In genomic region chr20:17827759-17828559, GRCh38 we compare ENCODE assay signal across 1 cellular context.
TF ChIP-seq lines count a peak whose summit lies in the region.

No MANE protein-coding gene starts in this region.

TF ChIP-seq in HepG2, 621 proteins besides CTCF, POLR2A, EP300 and RAD21 (continued from another document and continues in another):
- TF ChIP-seq, protein P1, sequence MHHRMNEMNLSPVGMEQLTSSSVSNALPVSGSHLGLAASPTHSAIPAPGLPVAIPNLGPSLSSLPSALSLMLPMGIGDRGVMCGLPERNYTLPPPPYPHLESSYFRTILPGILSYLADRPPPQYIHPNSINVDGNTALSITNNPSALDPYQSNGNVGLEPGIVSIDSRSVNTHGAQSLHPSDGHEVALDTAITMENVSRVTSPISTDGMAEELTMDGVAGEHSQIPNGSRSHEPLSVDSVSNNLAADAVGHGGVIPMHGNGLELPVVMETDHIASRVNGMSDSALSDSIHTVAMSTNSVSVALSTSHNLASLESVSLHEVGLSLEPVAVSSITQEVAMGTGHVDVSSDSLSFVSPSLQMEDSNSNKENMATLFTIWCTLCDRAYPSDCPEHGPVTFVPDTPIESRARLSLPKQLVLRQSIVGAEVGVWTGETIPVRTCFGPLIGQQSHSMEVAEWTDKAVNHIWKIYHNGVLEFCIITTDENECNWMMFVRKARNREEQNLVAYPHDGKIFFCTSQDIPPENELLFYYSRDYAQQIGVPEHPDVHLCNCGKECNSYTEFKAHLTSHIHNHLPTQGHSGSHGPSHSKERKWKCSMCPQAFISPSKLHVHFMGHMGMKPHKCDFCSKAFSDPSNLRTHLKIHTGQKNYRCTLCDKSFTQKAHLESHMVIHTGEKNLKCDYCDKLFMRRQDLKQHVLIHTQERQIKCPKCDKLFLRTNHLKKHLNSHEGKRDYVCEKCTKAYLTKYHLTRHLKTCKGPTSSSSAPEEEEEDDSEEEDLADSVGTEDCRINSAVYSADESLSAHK (CRISPR knock-in tag; IDR thresholded peaks at IDR 0.05; ENCODE audit: borderline replicate concordance): no peak
- TF ChIP-seq KLF13 (CRISPR knock-in tag; IDR thresholded peaks at IDR 0.05): no peak
- 0 out of 2 replicates have a peak, but pooled peaks have one; percentile 17 for TF ChIP-seq NFIB (CRISPR knock-in tag; IDR thresholded peaks at IDR 0.05; ENCODE audit: borderline replicate concordance)
- peak; percentile 87; the same call in 1 of the 2 replicates for TF ChIP-seq EED (CRISPR knock-in tag; IDR thresholded peaks at IDR 0.05)
- TF ChIP-seq MYPOP (CRISPR knock-in tag; IDR thresholded peaks at IDR 0.05): no peak
- no peak for TF ChIP-seq SMARCE1 (IDR thresholded peaks at IDR 0.05; ENCODE audit: borderline replicate concordance)
- TF ChIP-seq ZNF207 (IDR thresholded peaks at IDR 0.05; ENCODE audit: borderline replicate concordance): no peak
- TF ChIP-seq, protein P2, sequence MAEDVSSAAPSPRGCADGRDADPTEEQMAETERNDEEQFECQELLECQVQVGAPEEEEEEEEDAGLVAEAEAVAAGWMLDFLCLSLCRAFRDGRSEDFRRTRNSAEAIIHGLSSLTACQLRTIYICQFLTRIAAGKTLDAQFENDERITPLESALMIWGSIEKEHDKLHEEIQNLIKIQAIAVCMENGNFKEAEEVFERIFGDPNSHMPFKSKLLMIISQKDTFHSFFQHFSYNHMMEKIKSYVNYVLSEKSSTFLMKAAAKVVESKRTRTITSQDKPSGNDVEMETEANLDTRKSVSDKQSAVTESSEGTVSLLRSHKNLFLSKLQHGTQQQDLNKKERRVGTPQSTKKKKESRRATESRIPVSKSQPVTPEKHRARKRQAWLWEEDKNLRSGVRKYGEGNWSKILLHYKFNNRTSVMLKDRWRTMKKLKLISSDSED (CRISPR knock-in tag; IDR thresholded peaks at IDR 0.05): no peak
- TF ChIP-seq SIX4 (CRISPR knock-in tag; IDR thresholded peaks at IDR 0.05): no peak
- TF ChIP-seq, protein P3, sequence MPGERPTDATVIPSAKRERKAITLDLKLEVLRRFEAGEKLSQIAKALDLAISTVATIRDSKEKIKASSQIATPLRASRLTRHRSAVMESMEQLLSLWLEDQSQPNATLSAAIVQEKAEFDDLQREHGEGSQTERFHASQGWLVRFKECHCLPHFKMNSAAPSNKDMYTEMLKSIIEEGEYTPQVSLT (CRISPR knock-in tag; IDR thresholded peaks at IDR 0.05; ENCODE audit: borderline replicate concordance, low read depth): no peak
- TF ChIP-seq ZNF251 (CRISPR knock-in tag; IDR thresholded peaks at IDR 0.05): no peak
- peak; percentile 83 for TF ChIP-seq ZNF331 (CRISPR knock-in tag; IDR thresholded peaks at IDR 0.05)
- TF ChIP-seq HMGXB4 (CRISPR knock-in tag; IDR thresholded peaks at IDR 0.05; ENCODE audit: borderline replicate concordance in 1 of 2, low read depth in 1 of 2): no peak
- peak; percentile 74 for TF ChIP-seq GATAD2A (CRISPR knock-in tag; IDR thresholded peaks at IDR 0.05)
- TF ChIP-seq ZNF672 (CRISPR knock-in tag; IDR thresholded peaks at IDR 0.05): no peak
- no peak for TF ChIP-seq ZNF30 (CRISPR knock-in tag; IDR thresholded peaks at IDR 0.05)
- no peak for TF ChIP-seq ZNF44 (CRISPR knock-in tag; IDR thresholded peaks at IDR 0.05)
- TF ChIP-seq, protein P4, sequence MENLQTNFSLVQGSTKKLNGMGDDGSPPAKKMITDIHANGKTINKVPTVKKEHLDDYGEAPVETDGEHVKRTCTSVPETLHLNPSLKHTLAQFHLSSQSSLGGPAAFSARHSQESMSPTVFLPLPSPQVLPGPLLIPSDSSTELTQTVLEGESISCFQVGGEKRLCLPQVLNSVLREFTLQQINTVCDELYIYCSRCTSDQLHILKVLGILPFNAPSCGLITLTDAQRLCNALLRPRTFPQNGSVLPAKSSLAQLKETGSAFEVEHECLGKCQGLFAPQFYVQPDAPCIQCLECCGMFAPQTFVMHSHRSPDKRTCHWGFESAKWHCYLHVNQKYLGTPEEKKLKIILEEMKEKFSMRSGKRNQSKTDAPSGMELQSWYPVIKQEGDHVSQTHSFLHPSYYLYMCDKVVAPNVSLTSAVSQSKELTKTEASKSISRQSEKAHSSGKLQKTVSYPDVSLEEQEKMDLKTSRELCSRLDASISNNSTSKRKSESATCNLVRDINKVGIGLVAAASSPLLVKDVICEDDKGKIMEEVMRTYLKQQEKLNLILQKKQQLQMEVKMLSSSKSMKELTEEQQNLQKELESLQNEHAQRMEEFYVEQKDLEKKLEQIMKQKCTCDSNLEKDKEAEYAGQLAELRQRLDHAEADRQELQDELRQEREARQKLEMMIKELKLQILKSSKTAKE (CRISPR knock-in tag; IDR thresholded peaks at IDR 0.05; ENCODE audit: borderline replicate concordance): peak; percentile 86
- no peak for TF ChIP-seq ZBTB43 (CRISPR knock-in tag; conservative IDR thresholded peaks at IDR 0.05)
- TF ChIP-seq NPAS2 (CRISPR knock-in tag; IDR thresholded peaks at IDR 0.05; ENCODE audit: borderline replicate concordance): no peak
- peak; percentile 41; the same call in 1 of the 2 replicates for TF ChIP-seq MIER3 (CRISPR knock-in tag; IDR thresholded peaks at IDR 0.05; ENCODE audit: borderline replicate concordance)
- TF ChIP-seq RCOR2 (CRISPR knock-in tag; IDR thresholded peaks at IDR 0.05): peak; percentile 73; the same call in 1 of the 2 replicates
- TF ChIP-seq BRD4 (CRISPR knock-in tag; IDR thresholded peaks at IDR 0.05): 0 out of 2 replicates have a peak, but pooled peaks have one; percentile 65
- peak; percentile 78 for TF ChIP-seq GFI1 (CRISPR knock-in tag; IDR thresholded peaks at IDR 0.05; ENCODE audit: borderline replicate concordance)
- peak; percentile 37; the same call in 1 of the 3 replicates for TF ChIP-seq MXI1 (IDR thresholded peaks at IDR 0.05; ENCODE audit: borderline replicate concordance, low read depth, low read length)
- no peak for TF ChIP-seq ZNF501 (CRISPR knock-in tag; IDR thresholded peaks at IDR 0.05)
- TF ChIP-seq KDM5B (CRISPR knock-in tag; IDR thresholded peaks at IDR 0.05; ENCODE audit: borderline replicate concordance): no peak
- TF ChIP-seq NR1H2 (CRISPR knock-in tag; IDR thresholded peaks at IDR 0.05; ENCODE audit: borderline replicate concordance, low read depth): no peak
- no peak for TF ChIP-seq MIER2 (CRISPR knock-in tag; IDR thresholded peaks at IDR 0.05)
- no peak for TF ChIP-seq ZNF407 (CRISPR knock-in tag; IDR thresholded peaks at IDR 0.05; ENCODE audit: not compliant biosample characterization)
- TF ChIP-seq, protein P5, sequence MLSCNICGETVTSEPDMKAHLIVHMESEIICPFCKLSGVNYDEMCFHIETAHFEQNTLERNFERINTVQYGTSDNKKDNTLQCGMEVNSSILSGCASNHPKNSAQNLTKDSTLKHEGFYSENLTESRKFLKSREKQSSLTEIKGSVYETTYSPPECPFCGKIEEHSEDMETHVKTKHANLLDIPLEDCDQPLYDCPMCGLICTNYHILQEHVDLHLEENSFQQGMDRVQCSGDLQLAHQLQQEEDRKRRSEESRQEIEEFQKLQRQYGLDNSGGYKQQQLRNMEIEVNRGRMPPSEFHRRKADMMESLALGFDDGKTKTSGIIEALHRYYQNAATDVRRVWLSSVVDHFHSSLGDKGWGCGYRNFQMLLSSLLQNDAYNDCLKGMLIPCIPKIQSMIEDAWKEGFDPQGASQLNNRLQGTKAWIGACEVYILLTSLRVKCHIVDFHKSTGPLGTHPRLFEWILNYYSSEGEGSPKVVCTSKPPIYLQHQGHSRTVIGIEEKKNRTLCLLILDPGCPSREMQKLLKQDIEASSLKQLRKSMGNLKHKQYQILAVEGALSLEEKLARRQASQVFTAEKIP (CRISPR knock-in tag; IDR thresholded peaks at IDR 0.05; ENCODE audit: borderline replicate concordance): no peak
- 0 out of 2 replicates have a peak, but pooled peaks have one; percentile 44 for TF ChIP-seq YEATS4 (CRISPR knock-in tag; IDR thresholded peaks at IDR 0.05; ENCODE audit: borderline replicate concordance)
- TF ChIP-seq SNAI1 (CRISPR knock-in tag; IDR thresholded peaks at IDR 0.05; ENCODE audit: borderline replicate concordance): no peak
- TF ChIP-seq SOX6 (IDR thresholded peaks at IDR 0.05): no peak
- TF ChIP-seq SOX6 (CRISPR knock-in tag; IDR thresholded peaks at IDR 0.05): peak; percentile 83
- no peak for TF ChIP-seq ARHGAP35 (CRISPR knock-in tag; IDR thresholded peaks at IDR 0.05; ENCODE audit: borderline replicate concordance)
- no peak for TF ChIP-seq HNRNPLL (IDR thresholded peaks at IDR 0.05; ENCODE audit: low read depth, low read length, poor library complexity, severe bottlenecking)
- TF ChIP-seq ZFX (CRISPR knock-in tag; IDR thresholded peaks at IDR 0.05; ENCODE audit: low read depth): peak; percentile 54
- peak; percentile 93 for TF ChIP-seq SKI (IDR thresholded peaks at IDR 0.05; ENCODE audit: partially characterized antibody)
- no peak for TF ChIP-seq XBP1 (CRISPR knock-in tag; IDR thresholded peaks at IDR 0.05)
- TF ChIP-seq ZNF746 (CRISPR knock-in tag; IDR thresholded peaks at IDR 0.05): no peak
- no peak for TF ChIP-seq ZNF569 (CRISPR knock-in tag; IDR thresholded peaks at IDR 0.05; ENCODE audit: borderline replicate concordance)
- TF ChIP-seq JUNB (CRISPR knock-in tag; IDR thresholded peaks at IDR 0.05; ENCODE audit: borderline replicate concordance): no peak
- no peak for TF ChIP-seq KLF6 (CRISPR knock-in tag; IDR thresholded peaks at IDR 0.05)
- TF ChIP-seq MEIS2 (CRISPR knock-in tag; IDR thresholded peaks at IDR 0.05): 0 out of 2 replicates have a peak, but pooled peaks have one; percentile 26
